In genomic region chr6:125872259-125872921, GRCh38 we compare ENCODE assay signal across 15 cellular contexts.
DNase-seq lines count a peak whose midpoint lies in the region; ATAC-seq, FAIRE-seq and TF ChIP-seq lines count a peak whose summit lies in the region.
"Had no signal": no experiment of that assay in that cellular context is flagged by ENCODE, and none has a peak within 500 bp of the region (broad histone marks: within the 10 kb centered on the region; RNA-seq: fewer than 3 reads in every experiment).

No MANE protein-coding gene starts in this region.

- WGBS in mammary epithelial cell (ENCODE audit: low coverage, missing lambda C conversion rate): 41% methylated on average over 5 of the region's 5 CpGs

- no peak overlapping the region for H3K27ac ChIP-seq in mammary epithelial cell (ENCODE audit: insufficient read depth, low read depth, low read length)
- H3K27ac ChIP-seq: BLaER1 treated with 17β-estradiol and CSF1 and Interleukin-3, amounts not matched to agents 10 nM and 100 nM; lower lobe of right lung had no signal

- no peaks in the 10 kb centered on the region for H3K79me2 ChIP-seq in mammary epithelial cell (ENCODE audit: insufficient read depth, low read length)

- no peaks in the 10 kb centered on the region for H3K27me3 ChIP-seq in mammary epithelial cell (ENCODE audit: insufficient read depth, low read length)
- H3K27me3 ChIP-seq: BLaER1 treated with 17β-estradiol and CSF1 and Interleukin-3, amounts not matched to agents 10 nM and 100 nM; heart left ventricle had no signal

- TF ChIP-seq POLR2A in H54 (IDR thresholded peaks at IDR 0.05; ENCODE audit: low read depth, low read length): no peak

- H3K4me3 Mint-ChIP-seq in activated CD4-positive, alpha-beta T cell treated with anti-CD3 and anti-CD28 coated beads for 36 hours: no peak overlapping the region
- H3K4me3 Mint-ChIP-seq: activated naive CD8-positive, alpha-beta T cell treated with anti-CD3 and anti-CD28 coated beads, Interleukin-2, amount 10 ng/mL, durations not matched to agents 7 days and 5 days; T-helper 1 cell treated with Interleukin-12 subunit alpha and Interleukin-12 subunit beta and Interleukin-4 antibody, amounts not matched to agents 30 μg/mL and 1 μg/mL, for 36 hours had no signal

- TF ChIP-seq CTCF in mammary epithelial cell (conservative IDR thresholded peaks at IDR 0.05 in 1 of 2, IDR thresholded peaks at IDR 0.05 in 1 of 2; ENCODE audit: extremely low read depth in 1 of 2, insufficient read depth in 1 of 2, low read depth in 1 of 2, low read length in 2 of 2): no peak
- TF ChIP-seq CTCF in mucosa of descending colon (IDR thresholded peaks at IDR 0.05): no peak

- POLR2A ChIA-PET in activated CD4-positive, alpha-beta T cell treated with anti-CD3 and anti-CD28 coated beads for 36 hours (lab: Charles Lee): no interaction called here

- H3K4me3 ChIP-seq in mammary epithelial cell (replicated peaks in 1 of 3; ENCODE audit: insufficient read depth in 1 of 3, low read depth in 2 of 3, low read length in 3 of 3) (no peak overlapping the region), mucosa of descending colon (no peak overlapping the region)
- H3K4me3 ChIP-seq: BLaER1 treated with 17β-estradiol and CSF1 and Interleukin-3, amounts not matched to agents 10 nM and 100 nM; heart left ventricle; lower lobe of right lung had no signal

- no peaks in the 10 kb centered on the region for H3K9me3 Mint-ChIP-seq in activated CD4-positive, alpha-beta T cell treated with anti-CD3 and anti-CD28 coated beads for 36 hours (ENCODE audit: low read depth)
- H3K9me3 Mint-ChIP-seq: activated naive CD8-positive, alpha-beta T cell treated with anti-CD3 and anti-CD28 coated beads, Interleukin-2, amount 10 ng/mL, durations not matched to agents 7 days and 5 days; T-helper 1 cell treated with Interleukin-12 subunit alpha and Interleukin-12 subunit beta and Interleukin-4 antibody, amounts not matched to agents 30 μg/mL and 1 μg/mL, for 36 hours had no signal

- in situ Hi-C loops in Caki2 (cut with HindIII; ENCODE audit: low pct_unique_long_range_greater_than_20kb, low sequenced_read_pairs) (no loop called here), mammary epithelial cell (cut with MboI; ENCODE audit: low sequenced_read_pairs in 2 of 2) (no loop called here)

- H3K27ac Mint-ChIP-seq in activated CD4-positive, alpha-beta T cell treated with anti-CD3 and anti-CD28 coated beads for 36 hours: no peak overlapping the region
- H3K27ac Mint-ChIP-seq: activated naive CD8-positive, alpha-beta T cell treated with anti-CD3 and anti-CD28 coated beads, Interleukin-2, amount 10 ng/mL, durations not matched to agents 7 days and 5 days; T-helper 1 cell treated with Interleukin-12 subunit alpha and Interleukin-12 subunit beta and Interleukin-4 antibody, amounts not matched to agents 30 μg/mL and 1 μg/mL, for 36 hours had no signal

- no peak for FAIRE-seq in H54 (lab: Jason Lieb, UNC)

- CTCF ChIA-PET in mammary epithelial cell (lab: Charles Lee; ENCODE audit: low non-redundant PET): no interaction called here
- CTCF ChIA-PET in activated CD4-positive, alpha-beta T cell treated with anti-CD3 and anti-CD28 coated beads for 36 hours (lab: Charles Lee): interaction anchor here (0.9 to 1.5 kb wide), 3 partner anchors 12 to 27 kb away, joined by 4 to 5 read pairs (median 4); no protein-coding TSS in a partner anchor

- BruUV-seq in mammary epithelial cell (replicated peaks; lab: Mats Ljungman, UMichigan): no TSS peak

- dilution Hi-C loops in mammary epithelial cell (cut with HindIII; ENCODE audit: low sequenced_read_pairs): no loop called here

- no peaks in the 10 kb centered on the region for H3K36me3 ChIP-seq in mammary epithelial cell (ENCODE audit: insufficient read depth, low read length)
- H3K36me3 ChIP-seq in mucosa of descending colon (ENCODE audit: low read depth): no peaks in the 10 kb centered on the region

- no peak overlapping the region for H3K9ac ChIP-seq in mammary epithelial cell (ENCODE audit: insufficient read depth, low read length)
- H3K9ac ChIP-seq: BLaER1 treated with 17β-estradiol and CSF1 and Interleukin-3, amounts not matched to agents 10 nM and 100 nM had no signal

- H3K4me1 Mint-ChIP-seq in activated CD4-positive, alpha-beta T cell treated with anti-CD3 and anti-CD28 coated beads for 36 hours: no peaks in the 10 kb centered on the region

- no peak overlapping the region for H2AFZ ChIP-seq in mammary epithelial cell (ENCODE audit: low read depth, low read length)

- H3K4me2 ChIP-seq in mammary epithelial cell (ENCODE audit: insufficient read depth, low read depth, low read length): peak overlapping the region; percentile 37
- H3K4me2 ChIP-seq: BLaER1 treated with 17β-estradiol and CSF1 and Interleukin-3, amounts not matched to agents 10 nM and 100 nM had no signal

- no peaks in the 10 kb centered on the region for H3K9me3 ChIP-seq in mammary epithelial cell (replicated peaks; ENCODE audit: insufficient read depth, low read length)
- H3K9me3 ChIP-seq in mucosa of descending colon: no peaks in the 10 kb centered on the region
- H3K9me3 ChIP-seq: BLaER1 treated with 17β-estradiol and CSF1 and Interleukin-3, amounts not matched to agents 10 nM and 100 nM; heart left ventricle; lower lobe of right lung had no signal

- no peaks in the 10 kb centered on the region for H4K20me1 ChIP-seq in mammary epithelial cell (ENCODE audit: insufficient read depth, low read length)
- H4K20me1 ChIP-seq: BLaER1 treated with 17β-estradiol and CSF1 and Interleukin-3, amounts not matched to agents 10 nM and 100 nM had no signal

- intact Hi-C loops in mammary epithelial cell (cut with micrococcal nuclease) (no loop called here), mucosa of descending colon (cut with DNase I, micrococcal nuclease) (no loop called here)
- intact Hi-C loops in activated CD4-positive, alpha-beta T cell treated with anti-CD3 and anti-CD28 coated beads for 36 hours (cut with DNase I, micrococcal nuclease): no loop called here

- peak; percentile 73 for ATAC-seq in mucosa of descending colon
- ATAC-seq in activated CD4-positive, alpha-beta T cell treated with anti-CD3 and anti-CD28 coated beads for 36 hours: no peak
- no peak for ATAC-seq in HG03432 (IDR thresholded peaks at IDR 0.05; ENCODE audit: unreplicated experiment)
- ATAC-seq: heart left ventricle, lower lobe of right lung had no signal

- no peaks in the 10 kb centered on the region for H3K27me3 Mint-ChIP-seq in activated CD4-positive, alpha-beta T cell treated with anti-CD3 and anti-CD28 coated beads for 36 hours
- H3K27me3 Mint-ChIP-seq: activated naive CD8-positive, alpha-beta T cell treated with anti-CD3 and anti-CD28 coated beads, Interleukin-2, amount 10 ng/mL, durations not matched to agents 7 days and 5 days had no signal

- H3K36me3 Mint-ChIP-seq in activated CD4-positive, alpha-beta T cell treated with anti-CD3 and anti-CD28 coated beads for 36 hours (ENCODE audit: low read depth): peaks cover 7% of the 10 kb centered on the region

- DNase-seq in Caki2 (ENCODE audit: low read depth): peak; percentile 84
- peak; percentile 55 for DNase-seq in NOMO-1 treated with DMSO at 0.1 percent for 48 hours (lab: John Stamatoyannopoulos, UW; ENCODE audit: unreplicated experiment)
- DNase-seq in mammary epithelial cell: peak; percentile 42
- DNase-seq in mucosa of descending colon: peak in 1 of 3 donors; percentile 14
- DNase-seq in activated CD4-positive, alpha-beta T cell treated with anti-CD3 and anti-CD28 coated beads for 36 hours: no peak
- DNase-seq in D341Med (ENCODE audit: low spot score): no peak
- DNase-seq in H54 (ENCODE audit: insufficient read length, low spot score): no peak
- DNase-seq: activated naive CD8-positive, alpha-beta T cell treated with anti-CD3 and anti-CD28 coated beads, Interleukin-2, amount 10 ng/mL, durations not matched to agents 7 days and 5 days; heart left ventricle; lower lobe of right lung; NCI-H1930; posterior cingulate gyrus had no signal

- H3K4me1 ChIP-seq in mammary epithelial cell (ENCODE audit: insufficient read depth, low read length) (peaks cover 25% of the 10 kb centered on the region), mucosa of descending colon (ENCODE audit: low read depth) (no peaks in the 10 kb centered on the region)
- H3K4me1 ChIP-seq: BLaER1 treated with 17β-estradiol and CSF1 and Interleukin-3, amounts not matched to agents 10 nM and 100 nM had no signal

Comparison
In these comparisons a context has a peak if more than half of its experiments do, and no peak if none do; other contexts are left out.
1. DNase-seq: peak in Caki2 (single experiment), NOMO-1 treated with DMSO at 0.1 percent for 48 hours (single experiment) and mammary epithelial cell (single experiment); none in activated CD4-positive, alpha-beta T cell treated with anti-CD3 and anti-CD28 coated beads for 36 hours (single experiment), D341Med (single experiment) and H54 (single experiment).